ENCODE assay signal across 8 cellular contexts in genomic region chr2:47905454-47906260, GRCh38. TPM values are rescaled to one million over a fixed set of nuclear protein-coding genes. Genes with fewer than 3 reads are reported as not detected.
DNase-seq lines count a peak whose midpoint lies in the region; ATAC-seq, FAIRE-seq and TF ChIP-seq lines count a peak whose summit lies in the region.

No MANE protein-coding gene starts in this region.

- no peaks in the 10 kb centered on the region for H3K36me3 Mint-ChIP-seq in activated naive CD8-positive, alpha-beta T cell

- H3K4me1 ChIP-seq in SK-N-SH (ENCODE audit: control insufficient read depth in 1 of 2, insufficient read depth in 2 of 2, low read depth in 1 of 2, low read length in 1 of 2) (peaks cover 7 to 14% of the 10 kb centered on the region in 2 experiments; a peak in 2 of 4 replicates), pancreas (peaks cover 0 to 18% (median 16%) of the 10 kb centered on the region in 3 donors)

- no peak for FAIRE-seq in pancreas (lab: Jason Lieb, UNC)

- ATAC-seq in GM19043 (IDR thresholded peaks at IDR 0.05; ENCODE audit: low read depth, unreplicated experiment) (peak; percentile 0), Right ventricle myocardium superior (ENCODE audit: poor library complexity) (peak; percentile 37), pancreas (peak; percentile 18 to 49 (median 36))

- H3K4me3 ChIP-seq in AG09309 (ENCODE audit: control insufficient read depth, low read depth, low read length) (peak overlapping the region; percentile 89), HL-60 (replicated peaks; ENCODE audit: insufficient read depth, low read length) (peak overlapping the region; percentile 82), SK-N-SH (ENCODE audit: low read depth in 2 of 2, low read length in 1 of 2) (peak overlapping the region; percentile 69 to 98), pancreas (peak overlapping the region; percentile 64 to 88 (median 78))

- H4K20me1 ChIP-seq in SK-N-SH (ENCODE audit: insufficient read depth), result peaks cover 41% of the 10 kb centered on the region

- peaks cover 45% of the 10 kb centered on the region for H3K79me2 ChIP-seq in SK-N-SH (ENCODE audit: insufficient read depth)

- H3K9me2 ChIP-seq in SK-N-SH, result no peaks in the 10 kb centered on the region

- peak overlapping the region; percentile 93 for H3K9ac ChIP-seq in SK-N-SH

- 0 out of 4 replicates have a peak, but pooled peaks of 1 of the 2 experiments have one; percentile 7 for TF ChIP-seq EP300 in SK-N-SH (IDR thresholded peaks at IDR 0.05; ENCODE audit: borderline replicate concordance in 1 of 2, low read depth in 1 of 2, low read length in 1 of 2)

- no peaks in the 10 kb centered on the region for H3K27me3 Mint-ChIP-seq in activated naive CD8-positive, alpha-beta T cell

- no peak for DNase-seq in AG09309 (ENCODE audit: low read depth)
- DNase-seq in HL-60 (ENCODE audit: low read depth in 1 of 2, low spot score in 1 of 2), result peak; percentile 45 to 65
- DNase-seq in SK-N-SH, result peak; percentile 84
- peak; percentile 75 for DNase-seq in Right ventricle myocardium superior
- peak; percentile 55 to 86 (median 65) for DNase-seq in pancreas
- DNase-seq in ureter (ENCODE audit: low spot score), result peak; percentile 65

- H3K4me1 Mint-ChIP-seq in activated naive CD8-positive, alpha-beta T cell (ENCODE audit: low read depth), result peaks cover 47% of the 10 kb centered on the region

- POLR2A ChIA-PET in SK-N-SH (lab: Yijun Ruan, JAX), result interaction anchor here (0.6 kb wide), 1 partner anchor 503 kb away, joined by 4 read pairs; the partner anchor contains the start of gene MSH2

- peak overlapping the region; percentile 88 for H3K4me3 Mint-ChIP-seq in activated naive CD8-positive, alpha-beta T cell

- peak overlapping the region; percentile 66; the same call in 1 of the 2 replicates for H3K4me2 ChIP-seq in SK-N-SH

- H3K9me3 Mint-ChIP-seq in activated naive CD8-positive, alpha-beta T cell (ENCODE audit: low read depth), result no peaks in the 10 kb centered on the region

- H3K27ac ChIP-seq in HL-60 (replicated peaks) (peak overlapping the region; percentile 98), SK-N-SH (ENCODE audit: low read depth in 2 of 2, low read length in 1 of 2) (peak overlapping the region; percentile 96 to 100), pancreas (peak overlapping the region; percentile 92 to 99 (median 96))

- TF ChIP-seq CTCF in AG09309 (IDR thresholded peaks at IDR 0.05; ENCODE audit: control insufficient read depth, insufficient read depth, low read depth, low read length, missing control alignments), result no peak
- no peak for TF ChIP-seq CTCF in HL-60 (IDR thresholded peaks at IDR 0.05; ENCODE audit: insufficient read depth, low read length)
- no peak; the same call in 1 of the 2 replicates for TF ChIP-seq CTCF in SK-N-SH (IDR thresholded peaks at IDR 0.05)
- no peak for TF ChIP-seq CTCF in pancreas (IDR thresholded peaks at IDR 0.05)

- TF ChIP-seq RAD21 in SK-N-SH (IDR thresholded peaks at IDR 0.05; ENCODE audit: low read length), result no peak

- H3K9me3 ChIP-seq in SK-N-SH, result no peaks in the 10 kb centered on the region
- no peaks in the 10 kb centered on the region for H3K9me3 ChIP-seq in pancreas

- H3F3A ChIP-seq in SK-N-SH (replicated peaks; ENCODE audit: insufficient read depth), result peaks cover 14% of the 10 kb centered on the region

- under 1% methylated on average over 80 of the region's 95 CpGs for WGBS in SK-N-SH (ENCODE audit: low lambda C conversion rate)
- 0 to 1% methylated on average over 34 to 95 of the region's 95 CpGs for WGBS in pancreas, 2 donors

- H3K36me3 ChIP-seq in SK-N-SH (replicated peaks in 1 of 2; ENCODE audit: control insufficient read depth in 1 of 2, insufficient read depth in 2 of 2, low read length in 1 of 2) (no peaks in the 10 kb centered on the region), pancreas (no peaks in the 10 kb centered on the region)

- H3K27me3 ChIP-seq in HL-60 (ENCODE audit: insufficient read depth, poor library complexity, severe bottlenecking) (no peaks in the 10 kb centered on the region), SK-N-SH (ENCODE audit: insufficient read depth) (no peaks in the 10 kb centered on the region), pancreas (no peaks in the 10 kb centered on the region)

- CTCF ChIA-PET in SK-N-SH (lab: Yijun Ruan, JAX), result interaction anchor here (0.7 to 1.4 kb wide), 2 partner anchors 136 to 138 kb away, joined by 3 read pairs; no protein-coding TSS in a partner anchor

- H3K27ac Mint-ChIP-seq in activated naive CD8-positive, alpha-beta T cell, result peak overlapping the region; percentile 92

- H2AFZ ChIP-seq in SK-N-SH (ENCODE audit: low read depth), result no peak overlapping the region

- intact Hi-C loops in Right ventricle myocardium superior (cut with DNase I), result loop anchor here (10.0 kb wide), 3 partner anchors 61 to 199 kb away; partner anchors contain the start of gene MSH6
- intact Hi-C loops in pancreas (cut with DNase I), result no loop called here

TF ChIP-seq in SK-N-SH, 30 proteins besides CTCF, POLR2A, EP300 and RAD21 (continues in another document):
- TF ChIP-seq MEF2A (IDR thresholded peaks at IDR 0.05; ENCODE audit: borderline replicate concordance, low read depth) (no peak), TEAD4 (IDR thresholded peaks at IDR 0.05; ENCODE audit: borderline replicate concordance, insufficient read depth) (no peak), GABPA (IDR thresholded peaks at IDR 0.05; ENCODE audit: low read depth) (no peak), NRF1 (IDR thresholded peaks at IDR 0.05; ENCODE audit: low read depth, low read length) (no peak), RCOR1 (IDR thresholded peaks at IDR 0.05; ENCODE audit: low read length) (no peak), TCF12 (IDR thresholded peaks at IDR 0.05) (no peak), MXI1 (IDR thresholded peaks at IDR 0.05; ENCODE audit: low read depth, low read length) (no peak), JUND (IDR thresholded peaks at IDR 0.05) (no peak), RFX5 (IDR thresholded peaks at IDR 0.05; ENCODE audit: low read length) (no peak), NFIC (IDR thresholded peaks at IDR 0.05; ENCODE audit: borderline replicate concordance) (no peak), POLR2AphosphoS5 (IDR thresholded peaks at IDR 0.05; ENCODE audit: low read depth, low read length) (no peak), YY1 (IDR thresholded peaks at IDR 0.05; ENCODE audit: low read depth) (no peak), CHD2 (IDR thresholded peaks at IDR 0.05; ENCODE audit: low read length, partially characterized antibody) (peak; percentile 7), FOXM1 (IDR thresholded peaks at IDR 0.05; ENCODE audit: low read depth) (no peak), ZBTB33 (IDR thresholded peaks at IDR 0.05; ENCODE audit: borderline replicate concordance, low read depth) (0 out of 2 replicates have a peak, but pooled peaks have one; percentile 56)
- TF ChIP-seq, protein P1, sequence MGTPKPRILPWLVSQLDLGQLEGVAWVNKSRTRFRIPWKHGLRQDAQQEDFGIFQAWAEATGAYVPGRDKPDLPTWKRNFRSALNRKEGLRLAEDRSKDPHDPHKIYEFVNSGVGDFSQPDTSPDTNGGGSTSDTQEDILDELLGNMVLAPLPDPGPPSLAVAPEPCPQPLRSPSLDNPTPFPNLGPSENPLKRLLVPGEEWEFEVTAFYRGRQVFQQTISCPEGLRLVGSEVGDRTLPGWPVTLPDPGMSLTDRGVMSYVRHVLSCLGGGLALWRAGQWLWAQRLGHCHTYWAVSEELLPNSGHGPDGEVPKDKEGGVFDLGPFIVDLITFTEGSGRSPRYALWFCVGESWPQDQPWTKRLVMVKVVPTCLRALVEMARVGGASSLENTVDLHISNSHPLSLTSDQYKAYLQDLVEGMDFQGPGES (IDR thresholded peaks at IDR 0.05; ENCODE audit: low read depth, low read length), result no peak
- TF ChIP-seq, protein P2, sequence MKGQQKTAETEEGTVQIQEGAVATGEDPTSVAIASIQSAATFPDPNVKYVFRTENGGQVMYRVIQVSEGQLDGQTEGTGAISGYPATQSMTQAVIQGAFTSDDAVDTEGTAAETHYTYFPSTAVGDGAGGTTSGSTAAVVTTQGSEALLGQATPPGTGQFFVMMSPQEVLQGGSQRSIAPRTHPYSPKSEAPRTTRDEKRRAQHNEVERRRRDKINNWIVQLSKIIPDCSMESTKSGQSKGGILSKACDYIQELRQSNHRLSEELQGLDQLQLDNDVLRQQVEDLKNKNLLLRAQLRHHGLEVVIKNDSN (IDR thresholded peaks at IDR 0.05; ENCODE audit: borderline replicate concordance, low read depth), result no peak
- TF ChIP-seq, protein P3, sequence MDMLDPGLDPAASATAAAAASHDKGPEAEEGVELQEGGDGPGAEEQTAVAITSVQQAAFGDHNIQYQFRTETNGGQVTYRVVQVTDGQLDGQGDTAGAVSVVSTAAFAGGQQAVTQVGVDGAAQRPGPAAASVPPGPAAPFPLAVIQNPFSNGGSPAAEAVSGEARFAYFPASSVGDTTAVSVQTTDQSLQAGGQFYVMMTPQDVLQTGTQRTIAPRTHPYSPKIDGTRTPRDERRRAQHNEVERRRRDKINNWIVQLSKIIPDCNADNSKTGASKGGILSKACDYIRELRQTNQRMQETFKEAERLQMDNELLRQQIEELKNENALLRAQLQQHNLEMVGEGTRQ (IDR thresholded peaks at IDR 0.05; ENCODE audit: borderline replicate concordance, low read depth, low read length), result no peak

RNA-seq across cellular contexts. Expression of gene FBXO11, which starts 0.6 kb away (rescaled TPM):
- polyA plus RNA-seq in SK-N-SH (2012; rRNA removed) (26.6 and 29.0 TPM in 2 replicates), pancreas (10 to 100 TPM; 15.2 to 27.6 TPM)
- 30.0 and 32.3 TPM in 2 replicates for polyA plus RNA-seq in SK-N-SH (2012; cell fraction: cytosol; rRNA removed)
- 76.0 and 102 TPM in 2 replicates for polyA plus RNA-seq in SK-N-SH (2012; cell fraction: nucleus; rRNA removed)
- total RNA-seq in Right ventricle myocardium superior (38.2 TPM), pancreas (10 to 100 TPM; 19.6 to 40.1 (median 24.8) TPM), ureter (67.7 TPM)
